22 cellular contexts compared by ENCODE assay signal in the genomic region with DNA sequence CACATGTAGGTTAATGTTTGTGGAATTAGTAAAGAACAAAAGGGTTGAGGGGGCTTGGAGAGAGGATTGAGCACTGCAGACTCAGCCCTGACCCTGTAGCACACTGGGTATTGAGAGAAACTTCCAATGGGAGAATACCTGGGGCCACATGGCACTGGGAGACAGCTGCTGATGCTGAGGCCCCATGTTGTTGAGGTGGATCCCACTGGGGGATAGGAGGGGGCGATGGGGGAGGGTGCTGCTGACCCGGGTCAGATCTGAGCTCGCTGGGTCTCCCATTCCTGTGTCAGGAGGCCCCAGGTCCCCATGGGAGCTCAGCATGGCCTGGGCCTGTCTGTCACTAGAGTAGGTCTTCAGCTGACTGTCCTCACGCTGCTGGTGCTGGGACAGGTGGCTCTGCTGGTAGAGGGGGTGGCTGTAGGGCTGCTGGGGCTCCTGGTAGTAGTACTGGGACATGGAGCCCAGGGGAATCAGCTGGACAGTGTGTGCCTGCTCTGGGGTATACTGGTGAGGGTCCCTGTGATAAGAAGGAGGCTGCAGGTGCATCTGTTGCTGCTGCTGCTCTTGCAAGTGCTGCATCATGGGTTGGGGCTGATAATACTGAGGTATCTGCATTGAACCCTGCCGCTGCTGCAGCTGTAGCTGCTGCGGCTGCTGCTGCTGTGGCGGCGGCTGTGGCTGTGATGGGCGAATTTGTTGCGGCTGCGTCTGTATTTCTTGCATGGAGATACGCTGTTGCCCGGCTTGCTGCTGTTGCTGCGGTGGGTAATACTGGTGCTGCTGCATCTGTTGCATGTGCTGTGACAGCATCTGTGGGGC. TPM values are rescaled to one million over a fixed set of nuclear protein-coding genes. Genes with fewer than 3 reads are reported as not detected.
DNase-seq lines count a peak whose midpoint lies in the region; ATAC-seq and TF ChIP-seq lines count a peak whose summit lies in the region.
"Had no signal": no experiment of that assay in that cellular context is flagged by ENCODE, and none has a peak within 500 bp of the region (broad histone marks: within the 10 kb centered on the region; RNA-seq: fewer than 3 reads in every experiment).

No MANE protein-coding gene starts in this region.

- intact Hi-C loops in sciatic nerve (cut with DNase I): loop anchor here (5.0 kb wide), 1 partner anchor 1776 kb away; no protein-coding TSS in a partner anchor
- intact Hi-C loops in right cardiac atrium (cut with DNase I): loop anchor here in 2 of 4 donors (10.0 kb wide), 1 partner anchor 267 kb away; no protein-coding TSS in a partner anchor

- H3K27me3 ChIP-seq in CD8-positive, alpha-beta memory T cell (ENCODE audit: insufficient read depth, low read length, poor library complexity, severe bottlenecking): no peaks in the 10 kb centered on the region
- no peaks in the 10 kb centered on the region for H3K27me3 ChIP-seq in right cardiac atrium (ENCODE audit: control insufficient read depth, insufficient read depth)
- H3K27me3 ChIP-seq: BLaER1 treated with 17β-estradiol and CSF1 and Interleukin-3, amounts not matched to agents 10 nM and 100 nM; Peyer's patch; SJCRH30 had no signal

- no peak for DNase-seq in activated CD4-positive, alpha-beta T cell treated with anti-CD3 and anti-CD28 coated beads, Interleukin-2, amount 10 ng/mL, durations not matched to agents 7 days and 5 days
- DNase-seq in activated CD4-positive, alpha-beta T cell treated with anti-CD3 and anti-CD28 coated beads, Interleukin-2, amount 50 U/mL, for 48 hours: no peak
- no peak for DNase-seq in CD8-positive, alpha-beta memory T cell
- DNase-seq in RWPE1 (ENCODE audit: low spot score): no peak
- peak; percentile 40 for DNase-seq in sciatic nerve (ENCODE audit: low spot score)
- no peak for DNase-seq in activated CD8-positive, alpha-beta memory T cell treated with anti-CD3 and anti-CD28 coated beads, Interleukin-2, amount 50 U/mL, for 48 hours
- DNase-seq in cerebellar cortex (ENCODE audit: low spot score): no peak
- DNase-seq in right cardiac atrium: no peak
- DNase-seq: 8988T; CD8-positive, alpha-beta T cell; GM23248; HCEC 1CT; NCI-H1092 treated with DMSO at 0.1 percent for 48 hours; NCI-H1436 treated with DMSO at 0.1 percent for 48 hours; NCI-H1930; NCI-H2227 treated with DMSO at 0.1 percent for 48 hours; NCI-H510A treated with DMSO at 0.1 percent for 48 hours; NCI-H82; SJCRH30 had no signal

- H3K27ac ChIP-seq in CD8-positive, alpha-beta memory T cell (ENCODE audit: low read depth, low read length): no peak overlapping the region
- H3K27ac ChIP-seq in RWPE1 (peak overlapping the region; percentile 11; the same call in 1 of the 2 replicates), right cardiac atrium (ENCODE audit: low read length) (no peak overlapping the region)
- H3K27ac ChIP-seq: BLaER1 treated with 17β-estradiol and CSF1 and Interleukin-3, amounts not matched to agents 10 nM and 100 nM; GM23248; SJCRH30 had no signal

- H3K27me3 Mint-ChIP-seq in activated CD4-positive, alpha-beta T cell treated with anti-CD3 and anti-CD28 coated beads, Interleukin-2, amount 10 ng/mL, durations not matched to agents 7 days and 5 days: no peaks in the 10 kb centered on the region
- H3K27me3 Mint-ChIP-seq in CD8-positive, alpha-beta memory T cell: peaks cover 0 to 4% of the 10 kb centered on the region in 2 donors

- no peak overlapping the region for H3K4me3 Mint-ChIP-seq in activated CD4-positive, alpha-beta T cell treated with anti-CD3 and anti-CD28 coated beads, Interleukin-2, amount 10 ng/mL, durations not matched to agents 7 days and 5 days
- no peak overlapping the region for H3K4me3 Mint-ChIP-seq in CD8-positive, alpha-beta memory T cell
- H3K4me3 Mint-ChIP-seq: CD8-positive, alpha-beta T cell had no signal

- no peak for TF ChIP-seq CTCF in RWPE1 (conservative IDR thresholded peaks at IDR 0.05; ENCODE audit: low read depth)

- H3K4me3 ChIP-seq in CD8-positive, alpha-beta memory T cell (ENCODE audit: low read length): no peak overlapping the region
- H3K4me3 ChIP-seq in right cardiac atrium (ENCODE audit: low read length): no peak overlapping the region
- H3K4me3 ChIP-seq: BLaER1 treated with 17β-estradiol and CSF1 and Interleukin-3, amounts not matched to agents 10 nM and 100 nM; GM23248; K562; Peyer's patch; SJCRH30 had no signal

- CTCF ChIA-PET in activated CD4-positive, alpha-beta T cell treated with anti-CD3 and anti-CD28 coated beads, Interleukin-2, amount 10 ng/mL, durations not matched to agents 7 days and 5 days (lab: Charles Lee): interaction anchor here (1.1 to 1.3 kb wide), 2 partner anchors 11 to 15 kb away, joined by 3 read pairs; no protein-coding TSS in a partner anchor
- CTCF ChIA-PET in CD8-positive, alpha-beta memory T cell (lab: Charles Lee): interaction anchor here (1.4 to 3.3 kb wide), 2 partner anchors 23 to 279 kb away, joined by 3 to 17 read pairs; no protein-coding TSS in a partner anchor
- CTCF ChIA-PET in RWPE1 (lab: Yijun Ruan, JAX): interaction anchor here (0.8 kb wide), 1 partner anchor 111 kb away, joined by 6 read pairs; no protein-coding TSS in a partner anchor

- no peaks in the 10 kb centered on the region for H3K9me3 ChIP-seq in CD8-positive, alpha-beta memory T cell (ENCODE audit: low read length)
- H3K9me3 ChIP-seq in right cardiac atrium (ENCODE audit: control insufficient read depth, low read length): no peaks in the 10 kb centered on the region
- H3K9me3 ChIP-seq: BLaER1 treated with 17β-estradiol and CSF1 and Interleukin-3, amounts not matched to agents 10 nM and 100 nM; Peyer's patch; SJCRH30 had no signal

- peaks cover 24% of the 10 kb centered on the region for H3K36me3 Mint-ChIP-seq in activated CD4-positive, alpha-beta T cell treated with anti-CD3 and anti-CD28 coated beads, Interleukin-2, amount 10 ng/mL, durations not matched to agents 7 days and 5 days (ENCODE audit: low read depth)
- peaks cover 0 to 61% (median 14%) of the 10 kb centered on the region in 3 donors for H3K36me3 Mint-ChIP-seq in CD8-positive, alpha-beta memory T cell

- H3K9me3 Mint-ChIP-seq in activated CD4-positive, alpha-beta T cell treated with anti-CD3 and anti-CD28 coated beads, Interleukin-2, amount 10 ng/mL, durations not matched to agents 7 days and 5 days: no peaks in the 10 kb centered on the region
- no peaks in the 10 kb centered on the region for H3K9me3 Mint-ChIP-seq in CD8-positive, alpha-beta memory T cell
- H3K9me3 Mint-ChIP-seq: CD8-positive, alpha-beta T cell had no signal

- peaks cover 8% of the 10 kb centered on the region for H3K36me3 ChIP-seq in CD8-positive, alpha-beta memory T cell (ENCODE audit: insufficient read depth, low read length)
- H3K36me3 ChIP-seq: SJCRH30 had no signal

- no peaks in the 10 kb centered on the region for H3K4me1 ChIP-seq in CD8-positive, alpha-beta memory T cell (ENCODE audit: insufficient read depth, low read length)
- H3K4me1 ChIP-seq in right cardiac atrium (ENCODE audit: control insufficient read depth, insufficient read depth, low read length): peaks cover 4% of the 10 kb centered on the region
- H3K4me1 ChIP-seq: Peyer's patch, SJCRH30 had no signal

- POLR2A ChIA-PET in activated CD4-positive, alpha-beta T cell treated with anti-CD3 and anti-CD28 coated beads, Interleukin-2, amount 10 ng/mL, durations not matched to agents 7 days and 5 days (lab: Charles Lee): no interaction called here
- POLR2A ChIA-PET in CD8-positive, alpha-beta memory T cell (lab: Charles Lee): no interaction called here
- POLR2A ChIA-PET in RWPE1 (lab: Yijun Ruan, JAX; ENCODE audit: low non-redundant PET): no interaction called here

- peak overlapping the region; percentile 65 for H3K27ac Mint-ChIP-seq in activated CD4-positive, alpha-beta T cell treated with anti-CD3 and anti-CD28 coated beads, Interleukin-2, amount 10 ng/mL, durations not matched to agents 7 days and 5 days
- H3K27ac Mint-ChIP-seq in CD8-positive, alpha-beta memory T cell: peak overlapping the region in 6 of 8 donors; percentile 29 to 71 (median 37)
- H3K27ac Mint-ChIP-seq: CD8-positive, alpha-beta T cell had no signal

- ATAC-seq in sciatic nerve (peak; percentile 18), right cardiac atrium (no peak)
- ATAC-seq: CD8-positive, alpha-beta T cell; K562 had no signal

- peaks cover 18% of the 10 kb centered on the region for H3K4me1 Mint-ChIP-seq in activated CD4-positive, alpha-beta T cell treated with anti-CD3 and anti-CD28 coated beads, Interleukin-2, amount 10 ng/mL, durations not matched to agents 7 days and 5 days
- H3K4me1 Mint-ChIP-seq in CD8-positive, alpha-beta memory T cell: peaks cover 23 to 28% (median 25%) of the 10 kb centered on the region in 3 donors

- WGBS in right cardiac atrium: 97% methylated on average over 14 of the region's 14 CpGs

RNA-seq across cellular contexts. Expression of a gene that starts 50.6 kb away (rescaled TPM):
- 10 to 100 TPM; 27.9 to 33.1 TPM for total RNA-seq in activated CD4-positive, alpha-beta T cell treated with anti-CD3 and anti-CD28 coated beads, Interleukin-2, amount 10 ng/mL, durations not matched to agents 7 days and 5 days
- total RNA-seq in CD8-positive, alpha-beta memory T cell: 10 to 100 TPM; 51.3 to 51.8 TPM
- 50.6 TPM for polyA plus RNA-seq in CD8-positive, alpha-beta memory T cell
- 23.0 TPM for total RNA-seq in sciatic nerve
- 10 to 100 TPM; 39.0 to 46.1 (median 42.0) TPM for total RNA-seq in right cardiac atrium
- 41.8 TPM for polyA plus RNA-seq in right cardiac atrium
